Comparison of ENCODE assay signal across 8 cellular contexts in genomic region chr5:2669913-2670312, GRCh38.
"Had no signal": no experiment of that assay in that cellular context is flagged by ENCODE, and none has a peak within 500 bp of the region (broad histone marks: within the 10 kb centered on the region; RNA-seq: fewer than 3 reads in every experiment).

No MANE protein-coding gene starts in this region.

- H3K4me3 ChIP-seq: GM23248, HAP-1, K562 had no signal

- H3K4me1 ChIP-seq: HAP-1 had no signal

- H3K9ac ChIP-seq: GM23248 had no signal

- H3K36me3 ChIP-seq: HAP-1 had no signal

- H3K27ac ChIP-seq: GM23248 had no signal

- DNase-seq: GM23248, GOT3, HFFc6, IMR-90, KG1 had no signal

- H3K27ac Mint-ChIP-seq: HFFc6 had no signal

- H3K4me3 Mint-ChIP-seq: HFFc6 had no signal

- ATAC-seq: HCT116, K562 had no signal

- H3K9me3 ChIP-seq: HAP-1 had no signal
